9 cellular contexts compared by ENCODE assay signal in genomic region chr3:45464336-45464809, GRCh38.
DNase-seq lines count a peak whose midpoint lies in the region; ATAC-seq and TF ChIP-seq lines count a peak whose summit lies in the region.
"Had no signal": no experiment of that assay in that cellular context is flagged by ENCODE, and none has a peak within 500 bp of the region (broad histone marks: within the 10 kb centered on the region; RNA-seq: fewer than 3 reads in every experiment).

No MANE protein-coding gene starts in this region.

- no peak for TF ChIP-seq RAD21 in SK-N-SH (IDR thresholded peaks at IDR 0.05; ENCODE audit: low read length)

- H3K4me2 ChIP-seq in SK-N-SH, result no peak overlapping the region

- peaks cover 35% of the 10 kb centered on the region for H3K4me1 Mint-ChIP-seq in stimulated activated naive CD8-positive, alpha-beta T cell treated with anti-CD3 and anti-CD28 coated beads, Interleukin-15, amount 100 ng/mL, for 72 hours
- peaks cover 34% of the 10 kb centered on the region for H3K4me1 Mint-ChIP-seq in activated CD4-positive, alpha-beta T cell treated with anti-CD3 and anti-CD28 coated beads, Interleukin-2, amount 10 ng/mL, durations not matched to agents 24 days and 14 days

- ATAC-seq in stimulated activated naive CD8-positive, alpha-beta T cell treated with anti-CD3 and anti-CD28 coated beads, Interleukin-15, amount 100 ng/mL, for 72 hours, result peak; percentile 64
- no peak for ATAC-seq in stimulated activated naive CD8-positive, alpha-beta T cell treated with anti-CD3 and anti-CD28 coated beads, Interleukin-15, Interleukin-2, amounts not matched to agents 100 U/mL and 50 U/mL, for 24 hours
- no peak for ATAC-seq in psoas muscle

- POLR2A ChIA-PET in SK-N-SH (lab: Yijun Ruan, JAX), result no interaction called here

- H3K9me3 ChIP-seq in iPS DF 6.9 (ENCODE audit: control insufficient read depth, insufficient read depth, low read length) (no peaks in the 10 kb centered on the region), SK-N-SH (no peaks in the 10 kb centered on the region), psoas muscle (no peaks in the 10 kb centered on the region)

- CTCF ChIA-PET in SK-N-SH (lab: Yijun Ruan, JAX), result no interaction called here

- H3K36me3 ChIP-seq in iPS DF 6.9 (ENCODE audit: control insufficient read depth, insufficient read depth, low read length) (peaks cover 5% of the 10 kb centered on the region; the same call in 1 of the 2 replicates), SK-N-SH (replicated peaks in 1 of 2; ENCODE audit: control insufficient read depth in 1 of 2, insufficient read depth in 2 of 2, low read length in 1 of 2) (peaks cover 26 to 35% of the 10 kb centered on the region in 2 experiments), psoas muscle (ENCODE audit: insufficient read depth in 1 of 2, low read depth in 1 of 2) (peaks cover 8 to 60% of the 10 kb centered on the region in 2 donors)

- no peaks in the 10 kb centered on the region for H3K27me3 Mint-ChIP-seq in stimulated activated naive CD8-positive, alpha-beta T cell treated with anti-CD3 and anti-CD28 coated beads, Interleukin-15, amount 100 ng/mL, for 72 hours
- H3K27me3 Mint-ChIP-seq in activated CD4-positive, alpha-beta T cell treated with anti-CD3 and anti-CD28 coated beads, Interleukin-2, amount 10 ng/mL, durations not matched to agents 24 days and 14 days, result no peaks in the 10 kb centered on the region

- H3K36me3 Mint-ChIP-seq in activated CD4-positive, alpha-beta T cell treated with anti-CD3 and anti-CD28 coated beads, Interleukin-2, amount 10 ng/mL, durations not matched to agents 24 days and 14 days (ENCODE audit: low read depth), result peaks cover 41% of the 10 kb centered on the region

- H3K27me3 ChIP-seq in iPS DF 6.9 (ENCODE audit: control insufficient read depth, insufficient read depth, low read length) (no peaks in the 10 kb centered on the region), SK-N-SH (ENCODE audit: insufficient read depth) (no peaks in the 10 kb centered on the region), psoas muscle (ENCODE audit: insufficient read depth in 3 of 3, low read length in 2 of 3) (no peaks in the 10 kb centered on the region)

- H3K27ac ChIP-seq in iPS DF 6.9 (ENCODE audit: low read length) (no peak overlapping the region), SK-N-SH (ENCODE audit: low read depth in 2 of 2, low read length in 1 of 2) (no peak overlapping the region), psoas muscle (no peak overlapping the region)

- WGBS in iPS DF 6.9 (ENCODE audit: insufficient coverage, insufficient read length), result no CpG with 5 or more reads among the region's 6 CpGs
- 88% methylated on average over 6 of the region's 6 CpGs for WGBS in SK-N-SH (ENCODE audit: low lambda C conversion rate)
- 75 to 79% (median 75%) methylated on average over 6 of the region's 6 CpGs for WGBS in psoas muscle, 3 donors

- H3K9ac ChIP-seq in SK-N-SH, result no peak overlapping the region

- no peak overlapping the region for H3K4me3 Mint-ChIP-seq in stimulated activated naive CD8-positive, alpha-beta T cell treated with anti-CD3 and anti-CD28 coated beads, Interleukin-15, amount 100 ng/mL, for 72 hours
- no peak overlapping the region for H3K4me3 Mint-ChIP-seq in activated CD4-positive, alpha-beta T cell treated with anti-CD3 and anti-CD28 coated beads, Interleukin-2, amount 10 ng/mL, durations not matched to agents 24 days and 14 days

- DNase-seq in stimulated activated naive CD8-positive, alpha-beta T cell treated with anti-CD3 and anti-CD28 coated beads, Interleukin-15, amount 100 ng/mL, for 72 hours, result peak in 1 of 2 donors; percentile 23
- DNase-seq in stimulated activated naive CD8-positive, alpha-beta T cell treated with anti-CD3 and anti-CD28 coated beads, Interleukin-15, Interleukin-2, amounts not matched to agents 100 U/mL and 50 U/mL, for 24 hours, result no peak
- peak; percentile 76 for DNase-seq in activated CD4-positive, alpha-beta T cell treated with anti-CD3 and anti-CD28 coated beads, Interleukin-2, amount 10 ng/mL, durations not matched to agents 24 days and 14 days
- peak; percentile 50 for DNase-seq in iPS DF 6.9 (ENCODE audit: low read depth, low spot score)
- DNase-seq in SK-N-SH, result no peak
- DNase-seq in psoas muscle, result no peak
- DNase-seq in C1 segment of cervical spinal cord (lab: John Stamatoyannopoulos, UW), result no peak
- no peak for DNase-seq in activated CD8-positive, alpha-beta memory T cell treated with anti-CD3 and anti-CD28 coated beads for 24 hours
- DNase-seq: NCI-H446 treated with DMSO at 0.1 percent for 48 hours had no signal

- no peak overlapping the region for H2AFZ ChIP-seq in SK-N-SH (ENCODE audit: low read depth)

- no peak for TF ChIP-seq EP300 in SK-N-SH (IDR thresholded peaks at IDR 0.05; ENCODE audit: borderline replicate concordance in 1 of 2, low read depth in 1 of 2, low read length in 1 of 2)

- H3F3A ChIP-seq in SK-N-SH (replicated peaks; ENCODE audit: insufficient read depth), result no peaks in the 10 kb centered on the region

- TF ChIP-seq CTCF in SK-N-SH (IDR thresholded peaks at IDR 0.05), result no peak
- TF ChIP-seq CTCF in psoas muscle (IDR thresholded peaks at IDR 0.05), result no peak

- peak overlapping the region in 1 of 2 donors; percentile 54 for H3K27ac Mint-ChIP-seq in stimulated activated naive CD8-positive, alpha-beta T cell treated with anti-CD3 and anti-CD28 coated beads, Interleukin-15, amount 100 ng/mL, for 72 hours
- H3K27ac Mint-ChIP-seq in activated CD4-positive, alpha-beta T cell treated with anti-CD3 and anti-CD28 coated beads, Interleukin-2, amount 10 ng/mL, durations not matched to agents 24 days and 14 days, result no peak overlapping the region

- H3K4me3 ChIP-seq in iPS DF 6.9 (ENCODE audit: low read length) (no peak overlapping the region), SK-N-SH (ENCODE audit: low read depth in 2 of 2, low read length in 1 of 2) (no peak overlapping the region), psoas muscle (no peak overlapping the region)

- H3K4me1 ChIP-seq in iPS DF 6.9 (ENCODE audit: control insufficient read depth, insufficient read depth, low read length) (peaks cover 7% of the 10 kb centered on the region), SK-N-SH (ENCODE audit: control insufficient read depth in 1 of 2, insufficient read depth in 2 of 2, low read depth in 1 of 2, low read length in 1 of 2) (peaks cover 0 to 2% of the 10 kb centered on the region in 2 experiments; a peak in 1 of 4 replicates), psoas muscle (no peaks in the 10 kb centered on the region)

- H4K20me1 ChIP-seq in SK-N-SH (ENCODE audit: insufficient read depth), result no peaks in the 10 kb centered on the region

- no peaks in the 10 kb centered on the region for H3K9me2 ChIP-seq in SK-N-SH

- H3K9me3 Mint-ChIP-seq in stimulated activated naive CD8-positive, alpha-beta T cell treated with anti-CD3 and anti-CD28 coated beads, Interleukin-15, amount 100 ng/mL, for 72 hours, result peaks cover 0 to 10% of the 10 kb centered on the region in 2 donors
- peaks cover 10% of the 10 kb centered on the region for H3K9me3 Mint-ChIP-seq in activated CD4-positive, alpha-beta T cell treated with anti-CD3 and anti-CD28 coated beads, Interleukin-2, amount 10 ng/mL, durations not matched to agents 24 days and 14 days

- no peaks in the 10 kb centered on the region for H3K79me2 ChIP-seq in SK-N-SH (ENCODE audit: insufficient read depth)

- intact Hi-C loops in activated CD4-positive, alpha-beta T cell treated with anti-CD3 and anti-CD28 coated beads, Interleukin-2, amount 10 ng/mL, durations not matched to agents 24 days and 14 days (cut with micrococcal nuclease), result loop anchor here (5.0 kb wide), 1 partner anchor 43 kb away; no protein-coding TSS in a partner anchor
- intact Hi-C loops in psoas muscle (cut with DNase I), result no loop called here

TF ChIP-seq in SK-N-SH, 30 proteins besides CTCF, POLR2A, EP300 and RAD21:
- TF ChIP-seq GATA2 (CRISPR knock-in tag; IDR thresholded peaks at IDR 0.05), result no peak
- TF ChIP-seq USF1 (IDR thresholded peaks at IDR 0.05; ENCODE audit: borderline replicate concordance, low read depth), result no peak
- TF ChIP-seq NRF1 (IDR thresholded peaks at IDR 0.05; ENCODE audit: low read depth, low read length), result no peak
- TF ChIP-seq RFX5 (IDR thresholded peaks at IDR 0.05; ENCODE audit: low read length), result no peak
- TF ChIP-seq FOXM1 (IDR thresholded peaks at IDR 0.05; ENCODE audit: low read depth), result no peak
- TF ChIP-seq YY1 (IDR thresholded peaks at IDR 0.05; ENCODE audit: low read depth), result no peak
- TF ChIP-seq TAF1 (IDR thresholded peaks at IDR 0.05; ENCODE audit: borderline replicate concordance, low read depth, low read length), result no peak
- no peak for TF ChIP-seq REST (IDR thresholded peaks at IDR 0.05; ENCODE audit: low read depth, low read length)
- TF ChIP-seq SIN3A (IDR thresholded peaks at IDR 0.05; ENCODE audit: borderline replicate concordance, low read depth, low read length), result no peak
TF ChIP-seq in SK-N-SH: peak in this region for 0.

Comparison
In these comparisons a context has a peak if more than half of its experiments do, and no peak if none do; other contexts are left out.
1. DNase-seq: peak in activated CD4-positive, alpha-beta T cell treated with anti-CD3 and anti-CD28 coated beads, Interleukin-2, amount 10 ng/mL, durations not matched to agents 24 days and 14 days (single experiment) and iPS DF 6.9 (single experiment); none in stimulated activated naive CD8-positive, alpha-beta T cell treated with anti-CD3 and anti-CD28 coated beads, Interleukin-15, Interleukin-2, amounts not matched to agents 100 U/mL and 50 U/mL, for 24 hours (single experiment), SK-N-SH (single experiment), psoas muscle (0 of 2), C1 segment of cervical spinal cord (0 of 14) and activated CD8-positive, alpha-beta memory T cell treated with anti-CD3 and anti-CD28 coated beads for 24 hours (single experiment).